In the genomic region with DNA sequence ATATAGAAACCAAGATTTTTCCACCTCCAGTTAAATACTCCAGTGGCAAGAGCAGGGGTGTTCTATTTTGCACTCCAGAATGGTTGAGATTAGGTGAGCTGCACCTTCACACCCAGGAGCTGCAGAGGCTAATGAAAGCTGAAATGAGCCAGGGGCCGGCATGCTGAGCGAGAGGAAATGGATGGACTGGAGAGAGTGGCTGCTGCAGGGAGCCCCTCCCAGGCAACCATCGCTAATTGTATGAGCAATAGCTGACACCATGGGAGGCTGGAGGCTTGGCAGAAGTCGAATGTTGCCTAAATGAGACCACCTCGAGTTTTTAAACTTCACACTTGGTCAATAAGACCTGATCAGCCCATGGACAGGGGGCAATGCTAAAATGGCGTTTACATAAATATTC, we compare ENCODE assay signal across 24 cellular contexts.
"Had no signal": no experiment of that assay in that cellular context is flagged by ENCODE, and none has a peak within 500 bp of the region (broad histone marks: within the 10 kb centered on the region; RNA-seq: fewer than 3 reads in every experiment).

No MANE protein-coding gene starts in this region.

- H3K4me1 Mint-ChIP-seq: activated B cell treated with CpG ODN at 0.5 μM for 24 hours; activated CD4-positive, alpha-beta T cell treated with anti-CD3 and anti-CD28 coated beads, Interleukin-2, amount 10 ng/mL, durations not matched to agents 7 days and 5 days; activated T-helper 17 cell treated with anti-CD3 and anti-CD28 coated beads, Interleukin-2, amount 50 U/mL, for 72 hours had no signal

- H3K27ac ChIP-seq: breast epithelium, SJSA1 had no signal

- H3K27ac Mint-ChIP-seq: activated B cell treated with CpG ODN at 0.5 μM for 24 hours; activated CD4-positive, alpha-beta memory T cell treated with anti-CD3 and anti-CD28 coated beads for 36 hours; activated CD4-positive, alpha-beta T cell treated with anti-CD3 and anti-CD28 coated beads, Interleukin-2, amount 10 ng/mL, durations not matched to agents 7 days and 5 days; activated naive CD4-positive, alpha-beta T cell treated with anti-CD3 and anti-CD28 coated beads for 36 hours; activated naive CD8-positive, alpha-beta T cell; activated T-helper 17 cell treated with anti-CD3 and anti-CD28 coated beads, Interleukin-2, amount 50 U/mL, for 72 hours; T-helper 1 cell treated with Interleukin-12 subunit alpha and Interleukin-12 subunit beta and Interleukin-4 antibody, amounts not matched to agents 30 μg/mL and 1 μg/mL, for 36 hours had no signal

- H3K4me3 Mint-ChIP-seq: activated B cell treated with CpG ODN at 0.5 μM for 24 hours; activated CD4-positive, alpha-beta memory T cell treated with anti-CD3 and anti-CD28 coated beads for 36 hours; activated CD4-positive, alpha-beta T cell treated with anti-CD3 and anti-CD28 coated beads, Interleukin-2, amount 10 ng/mL, durations not matched to agents 7 days and 5 days; activated naive CD4-positive, alpha-beta T cell treated with anti-CD3 and anti-CD28 coated beads for 36 hours; activated naive CD8-positive, alpha-beta T cell; activated T-helper 17 cell treated with anti-CD3 and anti-CD28 coated beads, Interleukin-2, amount 50 U/mL, for 72 hours; T-helper 1 cell treated with Interleukin-12 subunit alpha and Interleukin-12 subunit beta and Interleukin-4 antibody, amounts not matched to agents 30 μg/mL and 1 μg/mL, for 36 hours had no signal

- H3K4me1 ChIP-seq: breast epithelium, SJSA1 had no signal

- H3K9me3 ChIP-seq: breast epithelium, SJSA1 had no signal

- H3K27me3 ChIP-seq: breast epithelium, SJSA1 had no signal

- DNase-seq: activated B cell treated with CpG ODN at 0.5 μM for 24 hours; activated CD4-positive, alpha-beta memory T cell treated with anti-CD3 and anti-CD28 coated beads for 36 hours; activated CD4-positive, alpha-beta T cell treated with anti-CD3 and anti-CD28 coated beads, Interleukin-2, amount 10 ng/mL, durations not matched to agents 7 days and 5 days; activated CD8-positive, alpha-beta memory T cell treated with anti-CD3 and anti-CD28 coated beads for 24 hours; activated gamma-delta T cell; activated naive CD4-positive, alpha-beta T cell treated with anti-CD3 and anti-CD28 coated beads for 36 hours; activated T-cell treated with anti-CD3 and anti-CD28 coated beads, Interleukin-2, amount 50 U/mL, for 48 hours; caudate nucleus; KG1; NCI-H1048; NCI-H1694; NCI-H2029; NCI-H2107; NCI-H2171 treated with DMSO at 0.1 percent for 48 hours; NCI-H226; NCI-H526; PC-3; SHP77 had no signal

- H3K27me3 Mint-ChIP-seq: activated B cell treated with CpG ODN at 0.5 μM for 24 hours; activated CD4-positive, alpha-beta memory T cell treated with anti-CD3 and anti-CD28 coated beads for 36 hours had no signal

- H3K4me3 ChIP-seq: breast epithelium, SJSA1 had no signal

- H3K36me3 Mint-ChIP-seq: activated CD4-positive, alpha-beta memory T cell treated with anti-CD3 and anti-CD28 coated beads for 36 hours; activated naive CD8-positive, alpha-beta T cell had no signal

- ATAC-seq: activated T-helper 17 cell treated with anti-CD3 and anti-CD28 coated beads, Interleukin-2, amount 50 U/mL, for 72 hours; PC-3; SK-N-SH treated with all-trans-retinoic acid at 6 μM for 48 hours had no signal

- H3K9me3 Mint-ChIP-seq: activated B cell treated with CpG ODN at 0.5 μM for 24 hours; activated CD4-positive, alpha-beta memory T cell treated with anti-CD3 and anti-CD28 coated beads for 36 hours; activated CD4-positive, alpha-beta T cell treated with anti-CD3 and anti-CD28 coated beads, Interleukin-2, amount 10 ng/mL, durations not matched to agents 7 days and 5 days; activated naive CD4-positive, alpha-beta T cell treated with anti-CD3 and anti-CD28 coated beads for 36 hours; activated T-helper 17 cell treated with anti-CD3 and anti-CD28 coated beads, Interleukin-2, amount 50 U/mL, for 72 hours; T-helper 1 cell treated with Interleukin-12 subunit alpha and Interleukin-12 subunit beta and Interleukin-4 antibody, amounts not matched to agents 30 μg/mL and 1 μg/mL, for 36 hours had no signal
